In the genomic region with DNA sequence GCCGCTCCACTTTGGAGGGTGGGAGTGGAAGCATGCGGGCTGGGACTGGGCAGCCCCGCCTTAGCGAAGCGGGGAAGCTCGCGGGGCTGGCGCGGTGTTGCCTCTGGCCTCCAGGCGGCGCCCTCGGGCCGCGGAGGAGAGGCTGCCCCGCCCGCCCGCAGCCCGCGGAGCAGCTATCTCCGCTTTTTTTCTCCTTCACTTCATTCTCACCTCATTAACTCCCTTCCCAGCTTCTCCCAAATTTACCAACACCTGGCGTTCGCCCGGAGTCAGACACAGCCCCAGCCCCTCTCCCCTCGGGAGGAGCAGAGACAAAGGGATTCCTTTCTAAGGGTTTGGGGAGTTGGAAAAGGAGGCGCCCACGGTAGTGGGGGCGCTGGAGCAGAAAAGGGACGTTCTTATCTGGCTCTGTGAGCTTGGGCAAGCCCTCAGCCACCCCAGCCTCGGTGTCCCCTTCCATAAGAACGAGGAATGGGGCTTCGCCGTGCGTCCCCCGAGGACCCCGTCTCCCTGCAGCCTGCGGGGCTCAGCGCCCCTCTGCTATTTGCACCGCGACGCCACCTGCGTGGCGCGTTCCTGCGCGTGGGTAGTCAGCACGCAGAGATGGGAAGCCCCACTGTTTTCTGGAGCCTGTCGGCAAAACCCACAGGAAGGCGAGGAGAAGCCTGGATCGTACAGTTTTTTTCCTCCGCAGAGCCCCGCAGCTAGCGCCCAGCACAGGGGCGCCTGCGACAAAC, we compare ENCODE assay signal across 8 cellular contexts.
A peak's percentile ranks its signal among the peaks of the same experiment; 100 is the strongest.
DNase-seq lines count a peak whose midpoint lies in the region; ATAC-seq and TF ChIP-seq lines count a peak whose summit lies in the region.

No MANE protein-coding gene starts in this region.

- peak overlapping the region; percentile 83; the same call in 1 of the 2 replicates for H3K9ac ChIP-seq in KMS-11

- peak overlapping the region; percentile 72 for H3K4me2 ChIP-seq in KMS-11

- ATAC-seq in GM18520 (IDR thresholded peaks at IDR 0.05; ENCODE audit: unreplicated experiment) = peak; percentile 35
- ATAC-seq in stimulated activated naive B cell treated with anti-CD40 and anti-IgM and Interleukin-4, amounts not matched to agents 10 μg/mL and 1 μg/mL and 100 μg/mL, for 72 hours (replicated peaks) = peak; percentile 74 to 75

- TF ChIP-seq CTCF in KMS-11 (conservative IDR thresholded peaks at IDR 0.05; ENCODE audit: low read depth, low read length) (peak; percentile 83), fibroblast of pulmonary artery (IDR thresholded peaks at IDR 0.05; ENCODE audit: low read length, missing control alignments) (peak; percentile 56), nephron (IDR thresholded peaks at IDR 0.05; ENCODE audit: unreplicated experiment in 3 of 3) (peak; percentile 96 to 99 (median 98))

- H3K4me1 ChIP-seq in KMS-11 (ENCODE audit: low read depth, poor library complexity, severe bottlenecking) = peaks cover 36% of the 10 kb centered on the region

- peak overlapping the region; percentile 89 for H2AFZ ChIP-seq in KMS-11 (ENCODE audit: low read depth)

- DNase-seq in 8988T (peak; percentile 98), RKO (ENCODE audit: low spot score) (peak; percentile 83), fibroblast of pulmonary artery (ENCODE audit: low read depth) (peak; percentile 81)
- DNase-seq in activated T-helper 1 cell treated with anti-CD3 and anti-CD28 coated beads, Interleukin-2, amount 50 U/mL, for 16 hours (ENCODE audit: low read depth in 1 of 2, low spot score in 1 of 2) = peak; percentile 60 to 65
- DNase-seq in stimulated activated naive B cell treated with anti-CD40 and anti-IgM and Interleukin-4, amounts not matched to agents 10 μg/mL and 1 μg/mL and 100 μg/mL, for 72 hours = peak; percentile 71

- H3K4me1 Mint-ChIP-seq in nephron = peaks cover 15% of the 10 kb centered on the region
- peaks cover 15 to 46% of the 10 kb centered on the region in 2 donors for H3K4me1 Mint-ChIP-seq in stimulated activated naive B cell treated with anti-CD40 and anti-IgM and Interleukin-4, amounts not matched to agents 10 μg/mL and 1 μg/mL and 100 μg/mL, for 72 hours

- no peak overlapping the region for H3K27ac Mint-ChIP-seq in nephron
- H3K27ac Mint-ChIP-seq in stimulated activated naive B cell treated with anti-CD40 and anti-IgM and Interleukin-4, amounts not matched to agents 10 μg/mL and 1 μg/mL and 100 μg/mL, for 72 hours = no peak overlapping the region

- no peaks in the 10 kb centered on the region; the same call in 1 of the 2 replicates for H3K36me3 ChIP-seq in KMS-11 (ENCODE audit: insufficient read depth)

- H4K20me1 ChIP-seq in KMS-11 (ENCODE audit: insufficient read depth) = no peaks in the 10 kb centered on the region

- H3K36me3 Mint-ChIP-seq in nephron (ENCODE audit: low read depth) = no peaks in the 10 kb centered on the region
- peaks cover 0 to 1% of the 10 kb centered on the region in 2 donors for H3K36me3 Mint-ChIP-seq in stimulated activated naive B cell treated with anti-CD40 and anti-IgM and Interleukin-4, amounts not matched to agents 10 μg/mL and 1 μg/mL and 100 μg/mL, for 72 hours

- H3K4me3 Mint-ChIP-seq in nephron = peak overlapping the region; percentile 79 to 89 (median 89)
- peak overlapping the region; percentile 87 to 88 for H3K4me3 Mint-ChIP-seq in stimulated activated naive B cell treated with anti-CD40 and anti-IgM and Interleukin-4, amounts not matched to agents 10 μg/mL and 1 μg/mL and 100 μg/mL, for 72 hours

- peaks cover 22% of the 10 kb centered on the region for H3K79me2 ChIP-seq in KMS-11 (ENCODE audit: insufficient read depth, low read depth)

- no peak overlapping the region for H3K27ac ChIP-seq in KMS-11

- H3K4me3 ChIP-seq in KMS-11 (IDR thresholded peaks at IDR 0.05; ENCODE audit: insufficient read depth, low read depth, low read length) (no peak overlapping the region), fibroblast of pulmonary artery (replicated peaks; ENCODE audit: low read depth, low read length) (peak overlapping the region; percentile 45)

- H3K27me3 Mint-ChIP-seq in nephron (ENCODE audit: low read depth) = peaks cover 76% of the 10 kb centered on the region
- peaks cover 56 to 79% of the 10 kb centered on the region in 2 donors for H3K27me3 Mint-ChIP-seq in stimulated activated naive B cell treated with anti-CD40 and anti-IgM and Interleukin-4, amounts not matched to agents 10 μg/mL and 1 μg/mL and 100 μg/mL, for 72 hours

- no peaks in the 10 kb centered on the region for H3K9me3 Mint-ChIP-seq in nephron
- no peaks in the 10 kb centered on the region for H3K9me3 Mint-ChIP-seq in stimulated activated naive B cell treated with anti-CD40 and anti-IgM and Interleukin-4, amounts not matched to agents 10 μg/mL and 1 μg/mL and 100 μg/mL, for 72 hours

- H3K27me3 ChIP-seq in KMS-11 (ENCODE audit: insufficient read depth, low read depth) = no peaks in the 10 kb centered on the region
